In the genomic region with DNA sequence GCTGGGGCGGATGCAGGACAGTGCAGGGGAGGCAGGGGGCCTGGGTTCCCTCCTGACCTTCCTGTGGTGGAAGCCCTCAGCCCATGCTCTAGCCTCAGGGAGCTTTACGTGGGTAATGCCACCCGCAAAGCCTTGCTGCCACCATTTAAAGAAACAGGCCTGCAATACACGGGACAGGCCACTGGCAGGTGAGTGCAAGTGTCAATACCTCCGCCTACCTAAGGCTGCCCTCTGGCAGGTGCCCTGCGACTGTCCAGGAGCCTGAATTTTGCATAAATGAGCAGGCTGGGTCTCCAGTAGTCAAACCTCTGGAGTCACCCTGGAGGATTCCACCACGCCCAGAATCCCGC, we compare ENCODE assay signal across 12 cellular contexts. TPM values are rescaled to one million over a fixed set of nuclear protein-coding genes. Genes with fewer than 3 reads are reported as not detected.
DNase-seq lines count a peak whose midpoint lies in the region; ATAC-seq and TF ChIP-seq lines count a peak whose summit lies in the region.
"Had no signal": no experiment of that assay in that cellular context is flagged by ENCODE, and none has a peak within 500 bp of the region (broad histone marks: within the 10 kb centered on the region; RNA-seq: fewer than 3 reads in every experiment).

No MANE protein-coding gene starts in this region.

- 30% methylated on average over 6 of the region's 8 CpGs; no CpG with 5 or more reads in 1 of the 2 experiments for WGBS in IMR-90 (ENCODE audit: extremely low coverage in 2 of 2, insufficient read length in 1 of 2), 2 experiments

- H2BK120ac ChIP-seq in IMR-90 (ENCODE audit: low read depth, low read length): no peak overlapping the region

- no TSS peak for BruUV-seq in IMR-90 (replicated peaks; lab: Mats Ljungman, UMichigan)

- H3K27ac ChIP-seq in AG04450 (ENCODE audit: low read depth, low read length) (no peak overlapping the region), IMR-90 (ENCODE audit: insufficient read depth, low read length) (no peak overlapping the region)

- ATAC-seq in IMR-90 (ENCODE audit: low read depth) (no peak), esophagus mucosa (peak; percentile 3), GM18873 (IDR thresholded peaks at IDR 0.05; ENCODE audit: low FRiP score, unreplicated experiment) (no peak)

- H3K23ac ChIP-seq in IMR-90 (ENCODE audit: low read depth, low read length): no peak overlapping the region

- no peaks in the 10 kb centered on the region; the same call in none of the 2 replicates for H4K20me1 ChIP-seq in IMR-90 (ENCODE audit: insufficient read depth, low read length)

- no peaks in the 10 kb centered on the region for H3K9me3 Mint-ChIP-seq in neural crest cell
- H3K9me3 Mint-ChIP-seq: activated CD4-positive, alpha-beta memory T cell treated with anti-CD3 and anti-CD28 coated beads for 36 hours had no signal

- H3K4me1 ChIP-seq in IMR-90 (ENCODE audit: control insufficient read depth, insufficient read depth, low read length): no peaks in the 10 kb centered on the region

- H4K91ac ChIP-seq in IMR-90 (ENCODE audit: insufficient read depth, low read depth, low read length): no peak overlapping the region

- peak overlapping the region; percentile 7 for H2AK9ac ChIP-seq in IMR-90 (replicated peaks; ENCODE audit: low read depth, low read length, poor library complexity)

- dilution Hi-C loops in IMR-90 (cut with HindIII; ENCODE audit: low sequenced_read_pairs, unreplicated experiment): no loop called here

- H3K36me3 Mint-ChIP-seq in neural crest cell (ENCODE audit: low read depth): no peaks in the 10 kb centered on the region
- H3K36me3 Mint-ChIP-seq: activated CD4-positive, alpha-beta memory T cell treated with anti-CD3 and anti-CD28 coated beads for 36 hours; IgD-negative memory B cell had no signal

- H3K4me2 ChIP-seq in IMR-90 (ENCODE audit: low read depth, low read length): peak overlapping the region; percentile 43; the same call in 1 of the 2 replicates

- no peaks in the 10 kb centered on the region for H3K36me3 ChIP-seq in IMR-90 (ENCODE audit: control insufficient read depth, insufficient read depth, low read length)

- no peak overlapping the region for H4K8ac ChIP-seq in IMR-90 (ENCODE audit: low read depth in 2 of 2, low read length in 2 of 2)

- no peak for TF ChIP-seq RAD21 in IMR-90 (IDR thresholded peaks at IDR 0.05; ENCODE audit: low read length)

- in situ Hi-C loops in IMR-90 (cut with MboI; ENCODE audit: low sequenced_read_pairs): no loop called here

- H3K4me3 ChIP-seq in AG04450 (ENCODE audit: low read depth, low read length): peak overlapping the region; percentile 49
- H3K4me3 ChIP-seq in IMR-90 (ENCODE audit: insufficient read depth, low read depth, low read length): peak overlapping the region; percentile 49; the same call in 1 of the 2 replicates

- CTCF ChIA-PET in AG04450 (lab: Charles Lee) (no interaction called here), IMR-90 (lab: Yijun Ruan, JAX) (no interaction called here)

- no peak overlapping the region for H3K4ac ChIP-seq in IMR-90 (ENCODE audit: low read depth, low read length)

- H3K4me3 Mint-ChIP-seq in neural crest cell: peak overlapping the region; percentile 96
- H3K4me3 Mint-ChIP-seq: activated CD4-positive, alpha-beta memory T cell treated with anti-CD3 and anti-CD28 coated beads for 36 hours had no signal

- H3K79me1 ChIP-seq in IMR-90 (ENCODE audit: low read depth in 1 of 2, low read length in 2 of 2): no peaks in the 10 kb centered on the region

- no peak overlapping the region for H3K14ac ChIP-seq in IMR-90 (replicated peaks; ENCODE audit: low read depth, low read length)

- peaks cover 24% of the 10 kb centered on the region for H3K27me3 Mint-ChIP-seq in neural crest cell (ENCODE audit: low read depth)

- H3K9me3 ChIP-seq in AG04450 (ENCODE audit: control insufficient read depth, insufficient read depth, low read length): peaks cover 18% of the 10 kb centered on the region; the same call in 1 of the 2 replicates
- H3K9me3 ChIP-seq in IMR-90 (ENCODE audit: control insufficient read depth, insufficient read depth, low read length): no peaks in the 10 kb centered on the region; the same call in 1 of the 2 replicates

- POLR2A ChIA-PET in AG04450 (lab: Yijun Ruan, JAX) (no interaction called here), IMR-90 (lab: Charles Lee; ENCODE audit: unreplicated experiment) (no interaction called here)

- H2BK20ac ChIP-seq in IMR-90 (ENCODE audit: low read depth, low read length): no peak overlapping the region

- no peak overlapping the region for H3K9ac ChIP-seq in IMR-90 (ENCODE audit: low read depth, low read length)

- H3K18ac ChIP-seq in IMR-90 (ENCODE audit: low read depth, low read length): no peak overlapping the region

- peak overlapping the region; percentile 87 for H3K27ac Mint-ChIP-seq in neural crest cell (ENCODE audit: unreplicated experiment)
- H3K27ac Mint-ChIP-seq: activated CD4-positive, alpha-beta memory T cell treated with anti-CD3 and anti-CD28 coated beads for 36 hours; IgD-negative memory B cell had no signal

- H3K9me1 ChIP-seq in IMR-90 (ENCODE audit: insufficient read depth, low read length): no peaks in the 10 kb centered on the region

- no peak overlapping the region for H2BK5ac ChIP-seq in IMR-90 (ENCODE audit: low read depth, low read length, poor library complexity, severe bottlenecking)

- H2AK5ac ChIP-seq in IMR-90 (ENCODE audit: low read depth, low read length): no peak overlapping the region

- TF ChIP-seq POLR2A in IMR-90 (IDR thresholded peaks at IDR 0.05; ENCODE audit: low read depth, low read length): no peak

- intact Hi-C loops in IMR-90 (cut with micrococcal nuclease): loop anchor here (5.0 kb wide), 1 partner anchor 180 kb away; a partner anchor contains a TSS

- H2AFZ ChIP-seq in IMR-90 (replicated peaks; ENCODE audit: low read length, poor library complexity): no peak overlapping the region

- DNase-seq in AG04450 (ENCODE audit: low read depth, low spot score): no peak
- DNase-seq in IMR-90: no peak
- DNase-seq in neural crest cell (ENCODE audit: low read depth, low spot score): no peak
- DNase-seq in EL: no peak
- DNase-seq in COR-L47 (lab: John Stamatoyannopoulos, UW): no peak
- no peak for DNase-seq in stimulated activated CD8-positive, alpha-beta memory T cell treated with anti-CD3 and anti-CD28 coated beads, Interleukin-4, amount 100 ng/mL, for 48 hours
- DNase-seq: activated CD4-positive, alpha-beta memory T cell treated with anti-CD3 and anti-CD28 coated beads for 36 hours; activated gamma-delta T cell treated with Interleukin-2 at 50 U/mL for 16 hours; NCI-H2029 had no signal

- no peak overlapping the region for H3K56ac ChIP-seq in IMR-90 (ENCODE audit: extremely low read depth, insufficient read depth, low read length)

- no peak overlapping the region for H4K5ac ChIP-seq in IMR-90 (ENCODE audit: low read depth, low read length)

- no peak overlapping the region for H2BK15ac ChIP-seq in IMR-90 (ENCODE audit: low read depth, low read length)

- TF ChIP-seq CTCF in AG04450 (IDR thresholded peaks at IDR 0.05; ENCODE audit: low read depth, low read length) (no peak), IMR-90 (conservative IDR thresholded peaks at IDR 0.05; ENCODE audit: low read depth, low read length) (no peak), neural crest cell (conservative IDR thresholded peaks at IDR 0.05) (no peak)

- peaks cover 71% of the 10 kb centered on the region for H3K4me1 Mint-ChIP-seq in neural crest cell

- H3K27me3 ChIP-seq in AG04450 (ENCODE audit: control insufficient read depth, insufficient read depth, low read length): peaks cover 49% of the 10 kb centered on the region
- H3K27me3 ChIP-seq in IMR-90 (ENCODE audit: control insufficient read depth, insufficient read depth, low read length): peaks cover 36% of the 10 kb centered on the region

TF ChIP-seq in IMR-90, 13 proteins besides CTCF, POLR2A, EP300 and RAD21:
- TF ChIP-seq, protein P1, sequence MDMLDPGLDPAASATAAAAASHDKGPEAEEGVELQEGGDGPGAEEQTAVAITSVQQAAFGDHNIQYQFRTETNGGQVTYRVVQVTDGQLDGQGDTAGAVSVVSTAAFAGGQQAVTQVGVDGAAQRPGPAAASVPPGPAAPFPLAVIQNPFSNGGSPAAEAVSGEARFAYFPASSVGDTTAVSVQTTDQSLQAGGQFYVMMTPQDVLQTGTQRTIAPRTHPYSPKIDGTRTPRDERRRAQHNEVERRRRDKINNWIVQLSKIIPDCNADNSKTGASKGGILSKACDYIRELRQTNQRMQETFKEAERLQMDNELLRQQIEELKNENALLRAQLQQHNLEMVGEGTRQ (IDR thresholded peaks at IDR 0.05; ENCODE audit: low read depth, low read length): no peak
- TF ChIP-seq RCOR1 (IDR thresholded peaks at IDR 0.05; ENCODE audit: insufficient replicate concordance, low read length) (no peak), FOS (IDR thresholded peaks at IDR 0.05; ENCODE audit: low read depth, low read length) (no peak), MAFK (IDR thresholded peaks at IDR 0.05; ENCODE audit: low read depth, low read length) (no peak), NFE2L2 (IDR thresholded peaks at IDR 0.05; ENCODE audit: low read depth, low read length) (no peak), SMC3 (IDR thresholded peaks at IDR 0.05; ENCODE audit: low read depth, low read length) (no peak), CEBPB (IDR thresholded peaks at IDR 0.05; ENCODE audit: low read depth, low read length) (no peak), MXI1 (IDR thresholded peaks at IDR 0.05; ENCODE audit: borderline replicate concordance, low read depth, low read length) (no peak), RFX5 (IDR thresholded peaks at IDR 0.05; ENCODE audit: low read depth, low read length) (no peak), CHD1 (IDR thresholded peaks at IDR 0.05; ENCODE audit: low read depth, low read length) (no peak), MAZ (IDR thresholded peaks at IDR 0.05; ENCODE audit: borderline replicate concordance, low read depth, low read length) (no peak)
- TF ChIP-seq, protein P2, sequence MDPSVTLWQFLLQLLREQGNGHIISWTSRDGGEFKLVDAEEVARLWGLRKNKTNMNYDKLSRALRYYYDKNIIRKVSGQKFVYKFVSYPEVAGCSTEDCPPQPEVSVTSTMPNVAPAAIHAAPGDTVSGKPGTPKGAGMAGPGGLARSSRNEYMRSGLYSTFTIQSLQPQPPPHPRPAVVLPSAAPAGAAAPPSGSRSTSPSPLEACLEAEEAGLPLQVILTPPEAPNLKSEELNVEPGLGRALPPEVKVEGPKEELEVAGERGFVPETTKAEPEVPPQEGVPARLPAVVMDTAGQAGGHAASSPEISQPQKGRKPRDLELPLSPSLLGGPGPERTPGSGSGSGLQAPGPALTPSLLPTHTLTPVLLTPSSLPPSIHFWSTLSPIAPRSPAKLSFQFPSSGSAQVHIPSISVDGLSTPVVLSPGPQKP (IDR thresholded peaks at IDR 0.05; ENCODE audit: borderline replicate concordance, low read depth, low read length): no peak

RNA-seq across cellular contexts. Expression of a gene that starts 5.9 kb away (rescaled TPM):
- polyA plus RNA-seq in AG04450 (2011; rRNA removed) (5.6 and 6.2 TPM in 2 replicates), IMR-90 (2012; rRNA removed) (6.8 and 7.4 TPM in 2 replicates)
- 5.2 and 6.9 TPM in 2 replicates for polyA minus RNA-seq in AG04450 (2011; rRNA and poly(A)+ RNA removed)
- total RNA-seq in IMR-90 (2012; rRNA removed) (4.1 and 4.4 TPM in 2 replicates), esophagus mucosa (1.8 TPM), neural crest cell (245 and 251 TPM in 2 replicates)
- 4.6 and 5.5 TPM in 2 replicates for polyA plus RNA-seq in IMR-90 (2012; cell fraction: cytosol; rRNA removed)
- polyA plus RNA-seq in IMR-90 (2012; cell fraction: nucleus; rRNA removed; ENCODE audit: low replicate concordance): 3.6 and 5.0 TPM in 2 replicates
- total RNA-seq: activated CD4-positive, alpha-beta memory T cell treated with anti-CD3 and anti-CD28 coated beads for 36 hours had no signal
- polyA plus RNA-seq: IgD-negative memory B cell had no signal

Comparison
In these comparisons a context has a peak if more than half of its experiments do, and no peak if none do; other contexts are left out.
1. RNA of a gene that starts 5.9 kb away (total RNA-seq): 245 to 251 TPM in neural crest cell; 4.1 to 4.4 TPM in IMR-90 and 1.8 TPM in esophagus mucosa (single experiment); every median in the first group is over 10 times any median in the second.